ENCODE assay signal across 12 cellular contexts in the genomic region with DNA sequence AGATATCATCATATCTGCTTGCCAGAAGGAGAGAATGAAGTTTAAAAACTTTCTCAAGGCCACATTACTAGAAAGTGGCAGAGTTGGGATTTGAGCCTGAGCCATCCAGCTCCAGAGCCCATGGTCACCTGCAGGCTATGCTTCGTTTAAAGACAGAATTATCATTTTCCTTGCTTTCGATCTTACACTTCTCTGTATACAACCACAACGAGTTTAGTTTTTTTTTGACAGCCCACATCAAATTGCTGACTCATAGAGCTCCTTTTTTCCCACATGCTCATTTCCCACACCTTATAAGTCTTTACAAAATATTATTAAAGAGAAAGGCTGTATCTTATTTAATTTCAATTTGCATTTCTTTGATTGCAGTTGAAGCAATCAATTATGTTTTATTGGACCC. TPM values are rescaled to one million over a fixed set of nuclear protein-coding genes. Genes with fewer than 3 reads are reported as not detected.
DNase-seq lines count a peak whose midpoint lies in the region; ATAC-seq, FAIRE-seq and TF ChIP-seq lines count a peak whose summit lies in the region.
"Had no signal": no experiment of that assay in that cellular context is flagged by ENCODE, and none has a peak within 500 bp of the region (broad histone marks: within the 10 kb centered on the region; RNA-seq: fewer than 3 reads in every experiment).

No MANE protein-coding gene starts in this region.

- peaks cover 0 to 11% (median 0%) of the 10 kb centered on the region in 3 donors for H3K4me1 ChIP-seq in pancreas
- H3K4me1 ChIP-seq: HAP-1, testis had no signal

- H3K36me3 ChIP-seq in pancreas: no peaks in the 10 kb centered on the region
- H3K36me3 ChIP-seq: HAP-1, right atrium auricular region had no signal

- peak overlapping the region; percentile 36 for H3K4me3 Mint-ChIP-seq in activated B cell treated with CpG ODN at 0.5 μM for 24 hours

- H3K27ac Mint-ChIP-seq in activated B cell treated with CpG ODN at 0.5 μM for 24 hours: peak overlapping the region; percentile 68
- H3K27ac Mint-ChIP-seq: activated T-helper 2 cell treated with anti-CD3 and anti-CD28 coated beads, Interferon-gamma antibody, Interleukin-2, Interleukin-4, amounts not matched to agents 10 μg/mL and 5 μg/mL and 100 μg/mL, durations not matched to agents 14 hours and 24 hours and 36 hours had no signal

- no peaks in the 10 kb centered on the region for H3K9me3 ChIP-seq in pancreas
- H3K9me3 ChIP-seq: HAP-1, right atrium auricular region, testis had no signal

- peaks cover 87% of the 10 kb centered on the region for H3K4me1 Mint-ChIP-seq in activated B cell treated with CpG ODN at 0.5 μM for 24 hours

- H3K36me3 Mint-ChIP-seq in activated B cell treated with CpG ODN at 0.5 μM for 24 hours (ENCODE audit: low read depth): peaks cover 64% of the 10 kb centered on the region

- CTCF ChIA-PET in activated B cell treated with CpG ODN at 0.5 μM for 24 hours (lab: Charles Lee): interaction anchor here (1.0 to 1.1 kb wide), 2 partner anchors 15 to 70 kb away, joined by 3 to 4 read pairs; no protein-coding TSS in a partner anchor
- CTCF ChIA-PET in HEK293T (lab: Yijun Ruan, JAX): interaction anchor here (0.6 kb wide), 1 partner anchor 694 kb away, joined by 6 read pairs; no protein-coding TSS in a partner anchor

- TF ChIP-seq CTCF in GM12865 (IDR thresholded peaks at IDR 0.05; ENCODE audit: insufficient read depth, low read depth, low read length, missing control alignments) (no peak), activated B cell treated with CpG ODN at 0.5 μM for 24 hours (IDR thresholded peaks at IDR 0.05) (no peak), pancreas (IDR thresholded peaks at IDR 0.05) (no peak), foreskin fibroblast (IDR thresholded peaks at IDR 0.05; ENCODE audit: low read depth, low read length) (no peak)

- WGBS in pancreas, 2 donors: 19 to 34% methylated on average over 3 of the region's 3 CpGs

- DNase-seq in GM12865 (ENCODE audit: low read depth): peak; percentile 46
- no peak for DNase-seq in activated B cell treated with CpG ODN at 0.5 μM for 24 hours
- DNase-seq in pancreas: no peak
- DNase-seq in HEK293T (ENCODE audit: extremely low spot score): no peak
- no peak for DNase-seq in foreskin fibroblast
- DNase-seq in stimulated activated CD4-positive, alpha-beta T cell treated with anti-CD3 and anti-CD28 coated beads, Interleukin-4, amount 100 ng/mL, for 24 hours: no peak
- DNase-seq: testis had no signal

- POLR2A ChIA-PET in activated B cell treated with CpG ODN at 0.5 μM for 24 hours (lab: Charles Lee): interaction anchor here (0.7 to 1.7 kb wide), 5 partner anchors 10 to 395 kb away, joined by 3 to 5 read pairs (median 3); no protein-coding TSS in a partner anchor
- POLR2A ChIA-PET in HEK293T (lab: Yijun Ruan, JAX): no interaction called here

- H3K27me3 Mint-ChIP-seq in activated B cell treated with CpG ODN at 0.5 μM for 24 hours: no peaks in the 10 kb centered on the region

- no peak for FAIRE-seq in pancreas (lab: Jason Lieb, UNC)

- no peaks in the 10 kb centered on the region for H3K9me3 Mint-ChIP-seq in activated B cell treated with CpG ODN at 0.5 μM for 24 hours

- ATAC-seq in HG03442 (IDR thresholded peaks at IDR 0.05; ENCODE audit: unreplicated experiment): peak; percentile 38
- peak; percentile 22 for ATAC-seq in activated B cell treated with CpG ODN at 0.5 μM for 24 hours (ENCODE audit: low read depth)
- peak; percentile 47 to 66 (median 54) for ATAC-seq in pancreas

- no peaks in the 10 kb centered on the region for H3K27me3 ChIP-seq in pancreas
- H3K27me3 ChIP-seq: right atrium auricular region, testis had no signal

- intact Hi-C loops in activated B cell treated with CpG ODN at 0.5 μM for 24 hours (cut with micrococcal nuclease) (no loop called here), pancreas (cut with DNase I) (no loop called here)

- peak overlapping the region; percentile 79 for H3K4me3 ChIP-seq in GM12865 (ENCODE audit: low read depth, low read length)
- H3K4me3 ChIP-seq in pancreas: no peak overlapping the region
- no peak overlapping the region for H3K4me3 ChIP-seq in foreskin fibroblast (ENCODE audit: low read depth in 1 of 2, low read length in 2 of 2)
- H3K4me3 ChIP-seq: HAP-1, right atrium auricular region, testis had no signal

- H3K27ac ChIP-seq in pancreas: no peak overlapping the region
- H3K27ac ChIP-seq: right atrium auricular region, testis had no signal

TF ChIP-seq in HEK293T, 16 proteins besides CTCF, POLR2A, EP300 and RAD21:
- no peak for TF ChIP-seq SUZ12 (IDR thresholded peaks at IDR 0.05)
- no peak for TF ChIP-seq ARNT (IDR thresholded peaks at IDR 0.05)
- no peak for TF ChIP-seq ZNF384 (IDR thresholded peaks at IDR 0.05)
- TF ChIP-seq BHLHE40 (IDR thresholded peaks at IDR 0.05; ENCODE audit: borderline replicate concordance): no peak
- TF ChIP-seq SP1 (IDR thresholded peaks at IDR 0.05): no peak
- no peak for TF ChIP-seq TARDBP (IDR thresholded peaks at IDR 0.05)
- no peak for TF ChIP-seq FOXA1 (IDR thresholded peaks at IDR 0.05)
TF ChIP-seq in HEK293T: peak in this region for 0.

RNA-seq across cellular contexts. Expression of a gene that starts 6.5 kb away (rescaled TPM):
- total RNA-seq in activated B cell treated with CpG ODN at 0.5 μM for 24 hours (138 and 140 TPM in 2 replicates), pancreas (1 to 10 TPM in 4 of 6 donors, under 1 TPM in 2; 0.28 to 8.0 (median 2.0) TPM)
- 1 to 10 TPM; 1.0 to 2.1 TPM for polyA plus RNA-seq in pancreas
- total RNA-seq: kidney epithelial cell had no signal

RNA-seq across cellular contexts. Expression of a gene that starts 51.8 kb away (rescaled TPM):
- total RNA-seq in activated B cell treated with CpG ODN at 0.5 μM for 24 hours (not detected in 2 replicates), pancreas (1 to 10 TPM in 5 of 6 donors, under 1 TPM in 1; 0.85 to 4.8 (median 2.1) TPM)
- polyA plus RNA-seq in pancreas: 1 to 10 TPM; 3.7 to 6.4 TPM
- total RNA-seq: activated T-helper 2 cell treated with anti-CD3 and anti-CD28 coated beads, Interferon-gamma antibody, Interleukin-2, Interleukin-4, amounts not matched to agents 10 μg/mL and 5 μg/mL and 100 μg/mL, durations not matched to agents 14 hours and 24 hours and 36 hours had no signal

Comparison
In these comparisons a context has a peak if more than half of its experiments do, and no peak if none do; other contexts are left out.
1. RNA of a gene that starts 6.5 kb away (total RNA-seq): 138 to 140 TPM in activated B cell treated with CpG ODN at 0.5 μM for 24 hours; 0.28 to 8.0 TPM in pancreas; every median in the first group is over 10 times any median in the second.
2. Peak in every context shown above with its lines, with median percentiles within 50 percentile points of each other: ATAC-seq.